Comparison of ENCODE assay signal across 1 cellular context in the genomic region with DNA sequence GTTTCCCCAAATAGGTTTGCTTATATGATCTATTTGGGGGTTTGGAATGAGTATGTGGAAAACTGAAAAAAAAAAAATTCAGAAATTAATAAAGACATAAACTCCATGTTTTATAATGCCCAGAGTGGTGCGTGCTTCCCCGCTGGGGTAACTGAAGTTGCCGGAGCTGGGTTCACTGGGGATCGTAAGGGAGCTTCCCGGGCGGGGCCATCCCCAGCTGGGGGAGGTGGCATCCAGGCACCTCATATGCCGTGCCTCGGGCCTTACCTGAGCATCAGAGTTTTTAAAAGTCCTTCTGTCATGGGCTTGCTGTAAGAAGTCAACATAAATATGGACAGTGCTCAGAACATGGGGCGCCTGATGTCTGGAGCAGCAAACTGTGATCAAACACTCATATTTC.
TF ChIP-seq lines count a peak whose summit lies in the region.

No MANE protein-coding gene starts in this region.

TF ChIP-seq in IMR-90, 13 proteins besides CTCF, POLR2A, EP300 and RAD21:
- no peak for TF ChIP-seq CHD1 (IDR thresholded peaks at IDR 0.05; ENCODE audit: low read depth, low read length)
- TF ChIP-seq RFX5 (IDR thresholded peaks at IDR 0.05; ENCODE audit: low read depth, low read length) = no peak
- TF ChIP-seq MXI1 (IDR thresholded peaks at IDR 0.05; ENCODE audit: borderline replicate concordance, low read depth, low read length) = no peak
- TF ChIP-seq BHLHE40 (IDR thresholded peaks at IDR 0.05; ENCODE audit: low read depth, low read length) = no peak
- TF ChIP-seq MAFK (IDR thresholded peaks at IDR 0.05; ENCODE audit: low read depth, low read length) = no peak
- no peak for TF ChIP-seq FOS (IDR thresholded peaks at IDR 0.05; ENCODE audit: low read depth, low read length)
- TF ChIP-seq USF2 (IDR thresholded peaks at IDR 0.05; ENCODE audit: low read depth, low read length) = no peak
- no peak for TF ChIP-seq RCOR1 (IDR thresholded peaks at IDR 0.05; ENCODE audit: insufficient replicate concordance, low read length)
- no peak for TF ChIP-seq ELK1 (IDR thresholded peaks at IDR 0.05; ENCODE audit: borderline replicate concordance, low read depth, low read length)
